Comparison of ENCODE assay signal across 20 cellular contexts in genomic region chr14:96245710-96246534, GRCh38. TPM values are rescaled to one million over a fixed set of nuclear protein-coding genes. Genes with fewer than 3 reads are reported as not detected.
DNase-seq lines count a peak whose midpoint lies in the region; ATAC-seq and TF ChIP-seq lines count a peak whose summit lies in the region.
"Had no signal": no experiment of that assay in that cellular context is flagged by ENCODE, and none has a peak within 500 bp of the region (broad histone marks: within the 10 kb centered on the region; RNA-seq: fewer than 3 reads in every experiment).

No MANE protein-coding gene starts in this region.

- no peaks in the 10 kb centered on the region for H3K36me3 ChIP-seq in hepatocyte (replicated peaks; ENCODE audit: insufficient read depth, low read depth)
- H3K36me3 ChIP-seq: BE2C, prostate gland, thoracic aorta had no signal

- no peaks in the 10 kb centered on the region for H3K9me3 Mint-ChIP-seq in HFFc6
- H3K9me3 Mint-ChIP-seq: activated T-helper 1 cell treated with anti-CD3 and anti-CD28 coated beads, Interleukin-12 subunit alpha, Interleukin-12 subunit beta, Interleukin-2, Interleukin-4 antibody, amounts not matched to agents 30 ng/mL and 10 ng/mL and 1 ng/mL, durations not matched to agents 14 hours and 24 hours and 36 hours had no signal

- H3K27ac ChIP-seq in AG04450 (ENCODE audit: low read depth, low read length): peak overlapping the region; percentile 93
- peak overlapping the region; percentile 57 for H3K27ac ChIP-seq in hepatocyte
- H3K27ac ChIP-seq: prostate gland, thoracic aorta had no signal

- POLR2A ChIA-PET in AG04450 (lab: Yijun Ruan, JAX): interaction anchor here (0.5 to 1.9 kb wide), 9 partner anchors 10 to 143 kb away, joined by 3 to 9 read pairs (median 4); partner anchors contain the start of gene BDKRB1

- H3K27me3 ChIP-seq in AG04450 (ENCODE audit: control insufficient read depth, insufficient read depth, low read length) (no peaks in the 10 kb centered on the region), hepatocyte (no peaks in the 10 kb centered on the region)
- H3K27me3 ChIP-seq: BE2C had no signal

- H4K20me1 ChIP-seq in hepatocyte (ENCODE audit: insufficient read depth, poor library complexity, severe bottlenecking): no peaks in the 10 kb centered on the region

- H3K79me2 ChIP-seq in hepatocyte: no peaks in the 10 kb centered on the region

- no peak for TF ChIP-seq CTCF in AG04450 (IDR thresholded peaks at IDR 0.05; ENCODE audit: low read depth, low read length)
- TF ChIP-seq CTCF in HFFc6 (IDR thresholded peaks at IDR 0.05): peak; percentile 21; the same call in 1 of the 2 replicates
- no peak for TF ChIP-seq CTCF in hepatocyte (IDR thresholded peaks at IDR 0.05; ENCODE audit: poor library complexity)

- no peak overlapping the region for H3K4me3 ChIP-seq in AG04450 (ENCODE audit: low read depth, low read length)
- no peak overlapping the region for H3K4me3 ChIP-seq in hepatocyte
- H3K4me3 ChIP-seq: K562, mucosa of descending colon, prostate gland, thoracic aorta had no signal

- peak overlapping the region; percentile 13 for H3K4me3 Mint-ChIP-seq in HFFc6
- H3K4me3 Mint-ChIP-seq: activated T-helper 1 cell treated with anti-CD3 and anti-CD28 coated beads, Interleukin-12 subunit alpha, Interleukin-12 subunit beta, Interleukin-2, Interleukin-4 antibody, amounts not matched to agents 30 ng/mL and 10 ng/mL and 1 ng/mL, durations not matched to agents 14 hours and 24 hours and 36 hours had no signal

- peaks cover 59% of the 10 kb centered on the region for H3K4me1 Mint-ChIP-seq in HFFc6 (ENCODE audit: low read depth)

- no peak for ATAC-seq in HG02678 (IDR thresholded peaks at IDR 0.05; ENCODE audit: unreplicated experiment)
- ATAC-seq in HG03460 (IDR thresholded peaks at IDR 0.05; ENCODE audit: unreplicated experiment): no peak
- no peak for ATAC-seq in GM18873 (IDR thresholded peaks at IDR 0.05; ENCODE audit: low FRiP score, unreplicated experiment)
- ATAC-seq: K562 had no signal

- peaks cover 3% of the 10 kb centered on the region; the same call in 1 of the 2 replicates for H3K27me3 Mint-ChIP-seq in HFFc6 (ENCODE audit: insufficient read depth)

- no peak for DNase-seq in AG04450 (ENCODE audit: low read depth, low spot score)
- DNase-seq in HFFc6: peak; percentile 33
- DNase-seq in amniotic epithelial cell (ENCODE audit: low read depth): peak; percentile 95
- no peak for DNase-seq in hepatocyte (ENCODE audit: low spot score)
- DNase-seq in midbrain (lab: John Stamatoyannopoulos, UW): no peak
- DNase-seq: activated CD4-positive, alpha-beta T cell treated with anti-CD3 and anti-CD28 coated beads, Interleukin-2, amount 50 U/mL, for 1 hour; aorta; DMS153; mucosa of descending colon; NCI-H1417; NCI-H526; T-helper 9 cell had no signal

- H3K9me3 ChIP-seq in AG04450 (ENCODE audit: control insufficient read depth, insufficient read depth, low read length) (no peaks in the 10 kb centered on the region; the same call in 1 of the 2 replicates), hepatocyte (ENCODE audit: low read depth) (no peaks in the 10 kb centered on the region)
- H3K9me3 ChIP-seq: BE2C, mucosa of descending colon, prostate gland, thoracic aorta had no signal

- no peaks in the 10 kb centered on the region for H3K9me2 ChIP-seq in hepatocyte (replicated peaks; ENCODE audit: insufficient read depth)

- WGBS in hepatocyte (ENCODE audit: low lambda C conversion rate, missing lambda C conversion rate): 72% methylated on average over 3 of the region's 3 CpGs

- H3K36me3 Mint-ChIP-seq in HFFc6 (ENCODE audit: low read depth): peaks cover 26% of the 10 kb centered on the region

- H2AFZ ChIP-seq in hepatocyte: no peak overlapping the region

- H3K4me1 ChIP-seq in hepatocyte (ENCODE audit: insufficient read depth): peaks cover 7% of the 10 kb centered on the region
- H3K4me1 ChIP-seq: prostate gland had no signal

- CTCF ChIA-PET in AG04450 (lab: Charles Lee): interaction anchor here (1.0 to 3.3 kb wide), 4 partner anchors 16 to 147 kb away, joined by 3 to 16 read pairs (median 7); no protein-coding TSS in a partner anchor

- no peak overlapping the region for H3K4me2 ChIP-seq in hepatocyte

- peak overlapping the region; percentile 93 for H3K27ac Mint-ChIP-seq in HFFc6
- H3K27ac Mint-ChIP-seq: activated T-helper 1 cell treated with anti-CD3 and anti-CD28 coated beads, Interleukin-12 subunit alpha, Interleukin-12 subunit beta, Interleukin-2, Interleukin-4 antibody, amounts not matched to agents 30 ng/mL and 10 ng/mL and 1 ng/mL, durations not matched to agents 14 hours and 24 hours and 36 hours had no signal

RNA-seq across cellular contexts. Expression of gene BDKRB1, which starts 10.1 kb away (rescaled TPM):
- polyA plus RNA-seq in AG04450 (2011; rRNA removed): 160 and 215 TPM in 2 replicates
- polyA minus RNA-seq in AG04450 (2011; rRNA and poly(A)+ RNA removed): 155 and 203 TPM in 2 replicates
- 10 to 100 TPM; 41.5 to 67.8 (median 59.2) TPM for total RNA-seq in HFFc6 (2021; fragmentation: NEBNext Ultra II Directional; extraction: Animal tissue kit (Norgen Biotek cat#: 25700))
- 11.9 and 15.3 TPM in 2 replicates for total RNA-seq in hepatocyte
- polyA plus RNA-seq in hepatocyte: 33.0 and 48.6 TPM in 2 replicates
- total RNA-seq: activated T-helper 1 cell treated with anti-CD3 and anti-CD28 coated beads, Interleukin-12 subunit alpha, Interleukin-12 subunit beta, Interleukin-2, Interleukin-4 antibody, amounts not matched to agents 30 ng/mL and 10 ng/mL and 1 ng/mL, durations not matched to agents 14 hours and 24 hours and 36 hours had no signal

RNA-seq across cellular contexts. Expression of gene BDKRB2, which starts 41.3 kb away (rescaled TPM):
- polyA plus RNA-seq in AG04450 (2011; rRNA removed): 182 and 212 TPM in 2 replicates
- 383 and 523 TPM in 2 replicates for polyA minus RNA-seq in AG04450 (2011; rRNA and poly(A)+ RNA removed)
- 10 to 100 TPM in 1 of 6 experiments, 1 to 10 TPM in 5; 5.8 to 11.2 (median 9.1) TPM for total RNA-seq in HFFc6 (2021; fragmentation: NEBNext Ultra II Directional; extraction: Animal tissue kit (Norgen Biotek cat#: 25700))
- total RNA-seq in hepatocyte: 4.7 and 5.9 TPM in 2 replicates
- 4.4 and 5.2 TPM in 2 replicates for polyA plus RNA-seq in hepatocyte
- total RNA-seq: activated T-helper 1 cell treated with anti-CD3 and anti-CD28 coated beads, Interleukin-12 subunit alpha, Interleukin-12 subunit beta, Interleukin-2, Interleukin-4 antibody, amounts not matched to agents 30 ng/mL and 10 ng/mL and 1 ng/mL, durations not matched to agents 14 hours and 24 hours and 36 hours had no signal
- polyA plus RNA-seq: aorta, K562 had no signal

Comparison
In these comparisons a context has a peak if more than half of its experiments do, and no peak if none do; other contexts are left out.
1. DNase-seq: peak in HFFc6 (single experiment) and amniotic epithelial cell (single experiment); none in AG04450 (single experiment), hepatocyte (single experiment) and midbrain (single experiment).